Comparison of ENCODE assay signal across 1 cellular context in the genomic region with DNA sequence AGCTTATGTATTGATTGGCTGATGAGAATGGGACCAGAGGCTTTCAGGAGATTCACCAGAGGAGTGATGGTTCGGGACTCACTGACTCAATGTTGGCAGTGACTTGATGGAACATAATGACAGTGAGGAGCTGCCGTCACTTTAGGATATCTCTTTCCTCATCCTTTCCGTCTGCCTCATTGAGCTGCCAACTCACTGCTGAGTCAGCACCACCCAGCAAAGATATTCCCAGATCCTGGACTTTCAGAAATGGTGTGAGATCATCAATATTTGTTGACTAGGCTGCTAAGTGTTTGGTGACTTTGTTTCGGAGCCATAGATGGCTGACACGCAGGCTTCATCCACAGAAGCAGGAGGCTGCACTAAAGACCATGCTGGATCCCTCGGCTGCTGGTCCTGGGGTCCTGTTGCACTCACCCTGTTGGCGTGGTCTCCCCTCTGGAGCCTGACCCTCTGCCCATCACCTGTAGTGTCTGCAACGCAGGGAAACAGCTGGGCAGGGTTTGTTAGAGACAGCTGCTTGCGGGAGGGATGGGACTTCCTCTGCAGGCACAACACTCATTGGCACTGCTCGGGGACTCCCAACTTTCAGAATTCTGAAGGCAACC.
TF ChIP-seq lines count a peak whose summit lies in the region.

No MANE protein-coding gene starts in this region.

TF ChIP-seq in HepG2, 621 proteins besides CTCF, POLR2A, EP300 and RAD21 (continued from another document):
- TF ChIP-seq, protein P1, sequence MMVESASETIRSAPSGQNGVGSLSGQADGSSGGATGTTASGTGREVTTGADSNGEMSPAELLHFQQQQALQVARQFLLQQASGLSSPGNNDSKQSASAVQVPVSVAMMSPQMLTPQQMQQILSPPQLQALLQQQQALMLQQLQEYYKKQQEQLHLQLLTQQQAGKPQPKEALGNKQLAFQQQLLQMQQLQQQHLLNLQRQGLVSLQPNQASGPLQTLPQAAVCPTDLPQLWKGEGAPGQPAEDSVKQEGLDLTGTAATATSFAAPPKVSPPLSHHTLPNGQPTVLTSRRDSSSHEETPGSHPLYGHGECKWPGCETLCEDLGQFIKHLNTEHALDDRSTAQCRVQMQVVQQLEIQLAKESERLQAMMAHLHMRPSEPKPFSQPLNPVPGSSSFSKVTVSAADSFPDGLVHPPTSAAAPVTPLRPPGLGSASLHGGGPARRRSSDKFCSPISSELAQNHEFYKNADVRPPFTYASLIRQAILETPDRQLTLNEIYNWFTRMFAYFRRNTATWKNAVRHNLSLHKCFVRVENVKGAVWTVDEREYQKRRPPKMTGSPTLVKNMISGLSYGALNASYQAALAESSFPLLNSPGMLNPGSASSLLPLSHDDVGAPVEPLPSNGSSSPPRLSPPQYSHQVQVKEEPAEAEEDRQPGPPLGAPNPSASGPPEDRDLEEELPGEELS (CRISPR knock-in tag; IDR thresholded peaks at IDR 0.05): no peak
- peak; percentile 94 to 97 for TF ChIP-seq MAFK (conservative IDR thresholded peaks at IDR 0.05 in 1 of 2, IDR thresholded peaks at IDR 0.05 in 1 of 2; ENCODE audit: low read length in 2 of 2)
- TF ChIP-seq ETV6 (CRISPR knock-in tag; conservative IDR thresholded peaks at IDR 0.05): no peak
- no peak for TF ChIP-seq HMG20B (CRISPR knock-in tag; conservative IDR thresholded peaks at IDR 0.05)
- no peak for TF ChIP-seq ZNF605 (CRISPR knock-in tag; IDR thresholded peaks at IDR 0.05)
- TF ChIP-seq TCF12 (IDR thresholded peaks at IDR 0.05): no peak
- no peak for TF ChIP-seq TCF12 (CRISPR knock-in tag; IDR thresholded peaks at IDR 0.05)
- TF ChIP-seq MAFF (IDR thresholded peaks at IDR 0.05; ENCODE audit: low read depth, low read length): peak; percentile 95
- TF ChIP-seq, protein P2, sequence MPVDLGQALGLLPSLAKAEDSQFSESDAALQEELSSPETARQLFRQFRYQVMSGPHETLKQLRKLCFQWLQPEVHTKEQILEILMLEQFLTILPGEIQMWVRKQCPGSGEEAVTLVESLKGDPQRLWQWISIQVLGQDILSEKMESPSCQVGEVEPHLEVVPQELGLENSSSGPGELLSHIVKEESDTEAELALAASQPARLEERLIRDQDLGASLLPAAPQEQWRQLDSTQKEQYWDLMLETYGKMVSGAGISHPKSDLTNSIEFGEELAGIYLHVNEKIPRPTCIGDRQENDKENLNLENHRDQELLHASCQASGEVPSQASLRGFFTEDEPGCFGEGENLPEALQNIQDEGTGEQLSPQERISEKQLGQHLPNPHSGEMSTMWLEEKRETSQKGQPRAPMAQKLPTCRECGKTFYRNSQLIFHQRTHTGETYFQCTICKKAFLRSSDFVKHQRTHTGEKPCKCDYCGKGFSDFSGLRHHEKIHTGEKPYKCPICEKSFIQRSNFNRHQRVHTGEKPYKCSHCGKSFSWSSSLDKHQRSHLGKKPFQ (CRISPR knock-in tag; IDR thresholded peaks at IDR 0.05; ENCODE audit: insufficient replicate concordance): no peak
